In genomic region chr20:3777381-3777725, GRCh38 we compare ENCODE assay signal across 8 cellular contexts. TPM values are rescaled to one million over a fixed set of nuclear protein-coding genes. Genes with fewer than 3 reads are reported as not detected.
DNase-seq lines count a peak whose midpoint lies in the region; ATAC-seq and TF ChIP-seq lines count a peak whose summit lies in the region.

No MANE protein-coding gene starts in this region.

- no TSS peak for BruUV-seq in Caco-2 (replicated peaks; lab: Mats Ljungman, UMichigan)

- 13% methylated on average over 11 of the region's 16 CpGs; no CpG with 5 or more reads in 1 of the 2 donors for WGBS in gastroesophageal sphincter (ENCODE audit: low coverage in 1 of 2), 2 donors
- 11% methylated on average over 16 of the region's 16 CpGs for WGBS in prostate gland
- WGBS in thyroid gland, 2 donors, result 19 to 38% methylated on average over 6 to 7 of the region's 16 CpGs

- H3K27me3 ChIP-seq in Caco-2 (replicated peaks; ENCODE audit: control insufficient read depth, insufficient read depth, low read length) (no peaks in the 10 kb centered on the region), gastroesophageal sphincter (no peaks in the 10 kb centered on the region), prostate gland (replicated peaks; ENCODE audit: insufficient read depth) (no peaks in the 10 kb centered on the region), thyroid gland (no peaks in the 10 kb centered on the region)

- TF ChIP-seq POLR2A in gastroesophageal sphincter (IDR thresholded peaks at IDR 0.05) (no peak), prostate gland (IDR thresholded peaks at IDR 0.05) (no peak), thyroid gland (IDR thresholded peaks at IDR 0.05) (no peak)

- H3K27me3 Mint-ChIP-seq in Caco-2 (ENCODE audit: insufficient read depth, unreplicated experiment) (peaks cover 3% of the 10 kb centered on the region), T-cell (peaks cover 4 to 7% of the 10 kb centered on the region in 2 donors)

- H3K4me3 Mint-ChIP-seq in Caco-2 (ENCODE audit: unreplicated experiment), result peak overlapping the region; percentile 63
- H3K4me3 Mint-ChIP-seq in T-cell, result peak overlapping the region; percentile 75 to 79 (median 76)

- no peak for TF ChIP-seq EP300 in gastroesophageal sphincter (IDR thresholded peaks at IDR 0.05)

- H3K4me1 Mint-ChIP-seq in Caco-2 (ENCODE audit: low read depth, unreplicated experiment) (no peaks in the 10 kb centered on the region), T-cell (peaks cover 28 to 40% (median 30%) of the 10 kb centered on the region in 3 donors)

- POLR2A ChIA-PET in Caco-2 (lab: Charles Lee), result no interaction called here
- POLR2A ChIA-PET in T-cell (lab: Charles Lee), result interaction anchor here in 1 of 2 donors (0.6 to 0.7 kb wide), 2 partner anchors 114 to 174 kb away, joined by 3 to 4 read pairs; no protein-coding TSS in a partner anchor

- no peaks in the 10 kb centered on the region for H3K36me3 ChIP-seq in Caco-2 (ENCODE audit: control insufficient read depth, insufficient read depth, low read length)
- no peaks in the 10 kb centered on the region for H3K36me3 ChIP-seq in gastroesophageal sphincter
- H3K36me3 ChIP-seq in prostate gland, result no peaks in the 10 kb centered on the region
- H3K36me3 ChIP-seq in thyroid gland, result no peaks in the 10 kb centered on the region

- DNase-seq in Caco-2, result no peak
- peak in 1 of 34 experiments; percentile 13 for DNase-seq in T-cell
- DNase-seq in prostate gland (ENCODE audit: low spot score), result no peak
- DNase-seq in T-helper 9 cell, result no peak
- no peak for DNase-seq in ACHN
- no peak for DNase-seq in thyroid gland
- no peak for DNase-seq in activated CD8-positive, alpha-beta memory T cell treated with anti-CD3 and anti-CD28 coated beads, Interleukin-2, amount 50 U/mL, for 4 hours

- in situ Hi-C loops in ACHN (cut with HindIII; ENCODE audit: low pct_ligation_motif_present, low pct_unique_long_range_greater_than_20kb, low sequenced_read_pairs), result no loop called here

- H3K9me3 Mint-ChIP-seq in Caco-2 (ENCODE audit: unreplicated experiment), result no peaks in the 10 kb centered on the region
- H3K9me3 Mint-ChIP-seq in T-cell, result no peaks in the 10 kb centered on the region

- intact Hi-C loops in Caco-2 (cut with micrococcal nuclease; ENCODE audit: unreplicated experiment) (no loop called here), prostate gland (cut with DNase I) (loop anchor here (5.0 kb wide), 1 partner anchor 60 kb away; no protein-coding TSS in a partner anchor), thyroid gland (cut with DNase I) (no loop called here)

- H3K4me3 ChIP-seq in Caco-2 (ENCODE audit: low read depth, low read length), result peak overlapping the region; percentile 41
- H3K4me3 ChIP-seq in gastroesophageal sphincter, result peak overlapping the region; percentile 23 to 55
- peak overlapping the region; percentile 27 to 35 for H3K4me3 ChIP-seq in prostate gland
- H3K4me3 ChIP-seq in thyroid gland (replicated peaks in 1 of 3), result peak overlapping the region in 1 of 3 donors; percentile 29

- H3K9me3 ChIP-seq in Caco-2, result no peaks in the 10 kb centered on the region
- H3K9me3 ChIP-seq in gastroesophageal sphincter, result no peaks in the 10 kb centered on the region
- no peaks in the 10 kb centered on the region for H3K9me3 ChIP-seq in prostate gland
- no peaks in the 10 kb centered on the region for H3K9me3 ChIP-seq in thyroid gland

- H3K27ac ChIP-seq in gastroesophageal sphincter (peak overlapping the region in 3 of 4 donors; percentile 36 to 69 (median 41)), prostate gland (no peak overlapping the region), thyroid gland (no peak overlapping the region)

- ATAC-seq in T-cell (replicated peaks in 1 of 4) (peak; percentile 56 to 66 (median 62)), gastroesophageal sphincter (no peak)

- TF ChIP-seq CTCF in Caco-2 (IDR thresholded peaks at IDR 0.05; ENCODE audit: insufficient read depth in 1 of 2, low read depth in 1 of 2, low read length in 1 of 2, severe bottlenecking in 1 of 2, unreplicated experiment in 1 of 2), result no peak
- no peak for TF ChIP-seq CTCF in gastroesophageal sphincter (IDR thresholded peaks at IDR 0.05)
- no peak for TF ChIP-seq CTCF in prostate gland (IDR thresholded peaks at IDR 0.05)
- no peak for TF ChIP-seq CTCF in thyroid gland (IDR thresholded peaks at IDR 0.05)

- H3K36me3 Mint-ChIP-seq in Caco-2 (ENCODE audit: insufficient read depth, unreplicated experiment) (peaks cover 7% of the 10 kb centered on the region), T-cell (no peaks in the 10 kb centered on the region)

- CTCF ChIA-PET in Caco-2 (lab: Charles Lee), result interaction anchor here (3.3 kb wide), 1 partner anchor 9 kb away, joined by 49 read pairs; the partner anchor contains the start of gene ADISSP
- CTCF ChIA-PET in T-cell (lab: Charles Lee), result interaction anchor here in 1 of 2 donors (0.6 kb wide), 1 partner anchor 10 kb away, joined by 5 read pairs; no protein-coding TSS in a partner anchor

- no peak overlapping the region for H3K27ac Mint-ChIP-seq in Caco-2 (ENCODE audit: unreplicated experiment)
- peak overlapping the region in 1 of 2 donors; percentile 2 for H3K27ac Mint-ChIP-seq in T-cell

- H3K4me1 ChIP-seq in Caco-2 (no peaks in the 10 kb centered on the region; the same call in 1 of the 2 replicates), gastroesophageal sphincter (peaks cover 0 to 39% (median 12%) of the 10 kb centered on the region in 3 donors), prostate gland (replicated peaks) (no peaks in the 10 kb centered on the region), thyroid gland (peaks cover 8 to 18% of the 10 kb centered on the region in 2 donors)

RNA-seq across cellular contexts. Expression of gene SPEF1, which starts 3.9 kb away (rescaled TPM):
- total RNA-seq in Caco-2 (2022) (not detected in 2 replicates), T-cell (under 1 TPM in 1 of 5 donors, not detected in 4; 0.16 TPM), gastroesophageal sphincter (not detected), prostate gland (1 to 10 TPM in 1 of 2 donors, not detected in 1; 1.6 TPM), thyroid gland (1 to 10 TPM in 3 of 4 donors, under 1 TPM in 1; 0.13 to 2.5 (median 2.0) TPM)

RNA-seq across cellular contexts. Expression of gene CENPB, which starts 9.2 kb away (rescaled TPM):
- total RNA-seq in Caco-2 (2022) (72.7 and 84.3 TPM in 2 replicates), T-cell (10 to 100 TPM; 37.0 to 79.0 (median 60.8) TPM), gastroesophageal sphincter (100 to 1,000 TPM; 134 to 200 (median 139) TPM), prostate gland (10 to 100 TPM; 76.6 to 86.9 TPM), thyroid gland (10 to 100 TPM; 64.8 to 94.9 (median 80.8) TPM)

RNA-seq across cellular contexts. Expression of gene ADISSP, which starts 9.8 kb away (rescaled TPM):
- 54.7 and 56.1 TPM in 2 replicates for total RNA-seq in Caco-2 (2022)
- 10 to 100 TPM; 16.2 to 28.7 (median 22.6) TPM for total RNA-seq in T-cell
- total RNA-seq in gastroesophageal sphincter, result 10 to 100 TPM; 36.1 to 74.7 (median 59.3) TPM
- 10 to 100 TPM; 11.8 to 14.6 TPM for total RNA-seq in prostate gland
- total RNA-seq in thyroid gland, result 10 to 100 TPM; 11.6 to 17.0 (median 16.3) TPM

RNA-seq across cellular contexts. Expression of gene CDC25B, which starts 18.8 kb away (rescaled TPM):
- total RNA-seq in Caco-2 (2022) (59.0 and 66.7 TPM in 2 replicates), T-cell (100 to 1,000 TPM; 216 to 409 (median 401) TPM), gastroesophageal sphincter (10 to 100 TPM; 14.5 to 39.7 (median 38.4) TPM), prostate gland (10 to 100 TPM in 1 of 2 donors, 1 to 10 TPM in 1; 8.7 to 25.6 TPM), thyroid gland (10 to 100 TPM; 23.7 to 43.9 (median 27.8) TPM)

RNA-seq across cellular contexts. Expression of gene AP5S1, which starts 43.0 kb away (rescaled TPM):
- 14.9 and 17.3 TPM in 2 replicates for total RNA-seq in Caco-2 (2022)
- 10 to 100 TPM; 11.5 to 17.3 (median 14.4) TPM for total RNA-seq in T-cell
- total RNA-seq in gastroesophageal sphincter, result 10 to 100 TPM; 10.4 to 12.1 (median 11.0) TPM
- total RNA-seq in prostate gland, result 10 to 100 TPM; 21.1 to 28.0 TPM
- 10 to 100 TPM; 16.0 to 46.3 (median 35.0) TPM for total RNA-seq in thyroid gland

Comparison
In these comparisons a context has a peak if more than half of its experiments do, and no peak if none do; other contexts are left out.
1. H3K27ac ChIP-seq: peak in gastroesophageal sphincter (3 of 4); none in prostate gland (0 of 2) and thyroid gland (0 of 3).